In genomic region chr4:127143460-127144190, GRCh38 we compare ENCODE assay signal across 20 cellular contexts.
DNase-seq lines count a peak whose midpoint lies in the region; FAIRE-seq and TF ChIP-seq lines count a peak whose summit lies in the region.
"Had no signal": no experiment of that assay in that cellular context is flagged by ENCODE, and none has a peak within 500 bp of the region (broad histone marks: within the 10 kb centered on the region; RNA-seq: fewer than 3 reads in every experiment).

No MANE protein-coding gene starts in this region.

- no peaks in the 10 kb centered on the region for H3K36me3 ChIP-seq in ascending aorta
- H3K36me3 ChIP-seq: gastroesophageal sphincter, pancreas, vagina had no signal

- H3K9me3 Mint-ChIP-seq in type B pancreatic cell, result no peaks in the 10 kb centered on the region
- H3K9me3 Mint-ChIP-seq: activated CD4-positive, alpha-beta memory T cell treated with anti-CD3 and anti-CD28 coated beads, Interleukin-2, amount 10 ng/mL, durations not matched to agents 7 days and 5 days had no signal

- H3K27ac ChIP-seq in ascending aorta, result peak overlapping the region; percentile 29 to 30
- H3K27ac ChIP-seq: gastroesophageal sphincter, pancreas, vagina had no signal

- H3K4me3 Mint-ChIP-seq in type B pancreatic cell, result no peak overlapping the region
- H3K4me3 Mint-ChIP-seq: activated CD4-positive, alpha-beta memory T cell treated with anti-CD3 and anti-CD28 coated beads, Interleukin-2, amount 10 ng/mL, durations not matched to agents 7 days and 5 days; CD8-positive, alpha-beta T cell; immature natural killer cell had no signal

- H3K4me1 Mint-ChIP-seq in type B pancreatic cell (ENCODE audit: unreplicated experiment), result peaks cover 4% of the 10 kb centered on the region
- H3K4me1 Mint-ChIP-seq: activated CD4-positive, alpha-beta memory T cell treated with anti-CD3 and anti-CD28 coated beads, Interleukin-2, amount 10 ng/mL, durations not matched to agents 7 days and 5 days; immature natural killer cell had no signal

- no peaks in the 10 kb centered on the region for H3K9me3 ChIP-seq in ascending aorta
- H3K9me3 ChIP-seq: gastroesophageal sphincter, pancreas, vagina had no signal

- H3K27me3 ChIP-seq in ascending aorta, result no peaks in the 10 kb centered on the region
- H3K27me3 ChIP-seq: gastroesophageal sphincter, pancreas, vagina had no signal

- no peaks in the 10 kb centered on the region for H3K27me3 Mint-ChIP-seq in type B pancreatic cell
- H3K27me3 Mint-ChIP-seq: activated CD4-positive, alpha-beta memory T cell treated with anti-CD3 and anti-CD28 coated beads, Interleukin-2, amount 10 ng/mL, durations not matched to agents 7 days and 5 days had no signal

- intact Hi-C loops in ascending aorta (cut with DNase I), result no loop called here

- no peaks in the 10 kb centered on the region for H3K36me3 Mint-ChIP-seq in type B pancreatic cell
- H3K36me3 Mint-ChIP-seq: CD8-positive, alpha-beta T cell; immature natural killer cell had no signal

- TF ChIP-seq CTCF in ascending aorta (IDR thresholded peaks at IDR 0.05) (no peak), fibroblast of villous mesenchyme (IDR thresholded peaks at IDR 0.05; ENCODE audit: insufficient read depth, low read depth, low read length) (no peak), type B pancreatic cell (conservative IDR thresholded peaks at IDR 0.05) (no peak), GM20000 (IDR thresholded peaks at IDR 0.05; ENCODE audit: extremely low read depth, missing control alignments) (no peak)

- DNase-seq in HS-27A (ENCODE audit: low read depth), result peak; percentile 14
- DNase-seq in ascending aorta (ENCODE audit: low spot score in 2 of 2), result no peak
- peak; percentile 30 for DNase-seq in fibroblast of villous mesenchyme (ENCODE audit: low read depth)
- peak; percentile 5 for DNase-seq in urothelium cell line (ENCODE audit: low spot score)
- no peak for DNase-seq in type B pancreatic cell (ENCODE audit: extremely low spot score, unreplicated experiment)
- no peak for DNase-seq in GM20000 (ENCODE audit: low spot score)
- no peak for DNase-seq in NCI-H2107 treated with DMSO at 0.1 percent for 48 hours (lab: John Stamatoyannopoulos, UW; ENCODE audit: unreplicated experiment)
- DNase-seq: activated CD4-positive, alpha-beta memory T cell treated with anti-CD3 and anti-CD28 coated beads, Interleukin-2, amount 10 ng/mL, durations not matched to agents 7 days and 5 days; activated effector memory CD4-positive, alpha-beta T cell treated with Interleukin-2 at 50 U/mL for 16 hours; aorta; CD8-positive, alpha-beta T cell; H7; immature natural killer cell; NCI-H2107; pancreas; small intestine; stimulated activated naive CD4-positive, alpha-beta T cell treated with Interleukin-2 at 50 U/mL for 16 hours had no signal

- H3K4me1 ChIP-seq in ascending aorta, result peaks cover 0 to 8% of the 10 kb centered on the region in 2 donors
- H3K4me1 ChIP-seq: pancreas, vagina had no signal

- H3K4me3 ChIP-seq in ascending aorta, result no peak overlapping the region
- no peak overlapping the region for H3K4me3 ChIP-seq in fibroblast of villous mesenchyme (ENCODE audit: low read depth, low read length)
- H3K4me3 ChIP-seq: gastroesophageal sphincter, GM12878, pancreas, vagina had no signal

- no peak overlapping the region for H3K27ac Mint-ChIP-seq in type B pancreatic cell
- H3K27ac Mint-ChIP-seq: activated CD4-positive, alpha-beta memory T cell treated with anti-CD3 and anti-CD28 coated beads, Interleukin-2, amount 10 ng/mL, durations not matched to agents 7 days and 5 days; CD8-positive, alpha-beta T cell; immature natural killer cell had no signal

- no peak for FAIRE-seq in urothelium cell line (lab: Jason Lieb, UNC)
- FAIRE-seq: GM12878, pancreas, small intestine had no signal

Comparison
In these comparisons a context has a peak if more than half of its experiments do, and no peak if none do; other contexts are left out.
1. DNase-seq: peak in HS-27A (single experiment), fibroblast of villous mesenchyme (single experiment) and urothelium cell line (single experiment); none in ascending aorta (0 of 2), type B pancreatic cell (single experiment), GM20000 (single experiment) and NCI-H2107 treated with DMSO at 0.1 percent for 48 hours (single experiment).